9 cellular contexts compared by ENCODE assay signal in genomic region chr6:118724211-118724610, GRCh38.
DNase-seq lines count a peak whose midpoint lies in the region; ATAC-seq and TF ChIP-seq lines count a peak whose summit lies in the region.
"Had no signal": no experiment of that assay in that cellular context is flagged by ENCODE, and none has a peak within 500 bp of the region (broad histone marks: within the 10 kb centered on the region; RNA-seq: fewer than 3 reads in every experiment).

No MANE protein-coding gene starts in this region.

- peak; percentile 37 for DNase-seq in GM10266 (ENCODE audit: extremely low spot score)
- no peak for DNase-seq in hippocampal formation (lab: John Stamatoyannopoulos, UW)
- DNase-seq in Calu3, result no peak
- DNase-seq in NCI-H524 treated with DMSO at 0.1 percent for 48 hours (lab: John Stamatoyannopoulos, UW), result no peak
- DNase-seq in middle frontal gyrus (ENCODE audit: extremely low spot score, low spot score), result no peak
- DNase-seq: lower lobe of right lung had no signal

- H3K36me3 Mint-ChIP-seq in activated naive CD8-positive, alpha-beta T cell, result no peaks in the 10 kb centered on the region
- H3K36me3 Mint-ChIP-seq in Calu3 (ENCODE audit: insufficient read depth, unreplicated experiment), result no peaks in the 10 kb centered on the region

- peak overlapping the region; percentile 85 for H3K27ac Mint-ChIP-seq in activated naive CD8-positive, alpha-beta T cell
- no peak overlapping the region for H3K27ac Mint-ChIP-seq in Calu3 (ENCODE audit: unreplicated experiment)

- peaks cover 85% of the 10 kb centered on the region for H3K4me1 Mint-ChIP-seq in activated naive CD8-positive, alpha-beta T cell (ENCODE audit: low read depth)
- no peaks in the 10 kb centered on the region for H3K4me1 Mint-ChIP-seq in Calu3 (ENCODE audit: low read depth, unreplicated experiment)

- no peak for TF ChIP-seq CTCF in GM10266 (IDR thresholded peaks at IDR 0.05; ENCODE audit: control insufficient read depth, insufficient read depth, low read depth, missing control alignments)
- TF ChIP-seq CTCF in Calu3 (IDR thresholded peaks at IDR 0.05; ENCODE audit: unreplicated experiment), result no peak

- no peaks in the 10 kb centered on the region for H3K27me3 Mint-ChIP-seq in activated naive CD8-positive, alpha-beta T cell
- no peaks in the 10 kb centered on the region for H3K27me3 Mint-ChIP-seq in Calu3 (ENCODE audit: unreplicated experiment)

- ATAC-seq in GM19397 (IDR thresholded peaks at IDR 0.05; ENCODE audit: unreplicated experiment) (peak; percentile 71), HG03095 (IDR thresholded peaks at IDR 0.05; ENCODE audit: unreplicated experiment) (peak; percentile 83)
- ATAC-seq: lower lobe of right lung had no signal

- intact Hi-C loops in Calu3 (cut with micrococcal nuclease; ENCODE audit: unreplicated experiment), result no loop called here

- CTCF ChIA-PET in Calu3 (lab: Charles Lee), result no interaction called here

- no TSS peak for BruUV-seq in Calu3 (replicated peaks; lab: Mats Ljungman, UMichigan)

- peak overlapping the region; percentile 68 for H3K4me3 Mint-ChIP-seq in activated naive CD8-positive, alpha-beta T cell
- no peak overlapping the region for H3K4me3 Mint-ChIP-seq in Calu3 (ENCODE audit: low read depth, unreplicated experiment)

- no peaks in the 10 kb centered on the region for H3K9me3 Mint-ChIP-seq in activated naive CD8-positive, alpha-beta T cell (ENCODE audit: low read depth)
- no peaks in the 10 kb centered on the region for H3K9me3 Mint-ChIP-seq in Calu3 (ENCODE audit: low read depth, unreplicated experiment)
